1 cellular context compared by ENCODE assay signal in genomic region chr10:102397222-102398171, GRCh38.
TF ChIP-seq lines count a peak whose summit lies in the region.

No MANE protein-coding gene starts in this region.

TF ChIP-seq in A549, 52 proteins besides CTCF, POLR2A, EP300 and RAD21:
- TF ChIP-seq CEBPB (IDR thresholded peaks at IDR 0.05) (peak in 1 of 2 experiments; percentile 30; a peak in 1 of 4 replicates), REST (IDR thresholded peaks at IDR 0.05) (no peak)
